In the genomic region with DNA sequence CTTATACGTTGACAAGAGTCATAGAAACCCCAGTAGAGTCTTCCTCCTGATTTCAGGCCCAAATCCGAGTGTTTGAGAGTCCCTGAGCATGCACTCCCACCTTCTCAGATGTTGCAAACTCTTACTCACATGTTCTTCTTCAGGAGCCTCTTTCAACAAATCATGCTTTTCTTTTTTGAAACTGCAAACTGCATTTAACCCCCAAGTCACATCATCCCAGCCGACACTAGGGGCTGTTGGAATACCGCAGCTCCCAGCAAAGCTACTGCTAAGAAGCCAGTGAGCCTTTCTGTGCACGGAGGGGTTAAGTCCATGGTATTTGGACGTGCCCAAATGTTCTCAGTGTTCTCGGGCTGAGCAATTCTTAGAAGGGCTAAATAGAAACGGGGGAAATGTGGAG, we compare ENCODE assay signal across 10 cellular contexts.
DNase-seq lines count a peak whose midpoint lies in the region; ATAC-seq and TF ChIP-seq lines count a peak whose summit lies in the region.
"Had no signal": no experiment of that assay in that cellular context is flagged by ENCODE, and none has a peak within 500 bp of the region (broad histone marks: within the 10 kb centered on the region; RNA-seq: fewer than 3 reads in every experiment).

No MANE protein-coding gene starts in this region.

- no peak overlapping the region for H3K4me2 ChIP-seq in parathyroid adenoma (ENCODE audit: low read length)
- H3K4me2 ChIP-seq: BLaER1 treated with 17β-estradiol and CSF1 and Interleukin-3, amounts not matched to agents 10 nM and 100 nM had no signal

- H3K4me1 ChIP-seq in ascending aorta: peaks cover 6 to 24% of the 10 kb centered on the region in 2 donors
- H3K4me1 ChIP-seq in parathyroid adenoma: no peaks in the 10 kb centered on the region

- TF ChIP-seq CTCF in ascending aorta (IDR thresholded peaks at IDR 0.05) (no peak), parathyroid adenoma (IDR thresholded peaks at IDR 0.05) (no peak)

- ATAC-seq in left cardiac atrium: peak; percentile 64 to 82
- ATAC-seq: activated CD8-positive, alpha-beta T cell treated with anti-CD3 and anti-CD28 coated beads, Interleukin-2, amount 10 ng/mL, durations not matched to agents 7 days and 5 days had no signal

- H2AFZ ChIP-seq in parathyroid adenoma: peak overlapping the region; percentile 28

- H3K36me3 ChIP-seq in ascending aorta: no peaks in the 10 kb centered on the region
- no peaks in the 10 kb centered on the region for H3K36me3 ChIP-seq in parathyroid adenoma (ENCODE audit: control insufficient read depth, insufficient read depth, low read length)
- H3K36me3 ChIP-seq: BLaER1 treated with 17β-estradiol and CSF1 and Interleukin-3, amounts not matched to agents 10 nM and 100 nM had no signal

- no peak overlapping the region for H3K9ac ChIP-seq in parathyroid adenoma
- H3K9ac ChIP-seq: BLaER1 treated with 17β-estradiol and CSF1 and Interleukin-3, amounts not matched to agents 10 nM and 100 nM had no signal

- H3K4me3 ChIP-seq in ascending aorta (peak overlapping the region; percentile 39 to 58), parathyroid adenoma (ENCODE audit: low read depth, low read length) (no peak overlapping the region)
- H3K4me3 ChIP-seq: BLaER1 treated with 17β-estradiol and CSF1 and Interleukin-3, amounts not matched to agents 10 nM and 100 nM had no signal

- intact Hi-C loops in ascending aorta (cut with DNase I) (loop anchor here (5.0 kb wide), 4 partner anchors 61 to 316 kb away; a partner anchor contains a TSS), left cardiac atrium (cut with DNase I) (loop anchor here in 1 of 2 donors (5.0 kb wide), 1 partner anchor 66 kb away; no protein-coding TSS in a partner anchor)

- no peaks in the 10 kb centered on the region for H3K79me2 ChIP-seq in parathyroid adenoma

- H3K27me3 ChIP-seq in ascending aorta (no peaks in the 10 kb centered on the region), parathyroid adenoma (ENCODE audit: control insufficient read depth, insufficient read depth, low read length) (no peaks in the 10 kb centered on the region)
- H3K27me3 ChIP-seq: BLaER1 treated with 17β-estradiol and CSF1 and Interleukin-3, amounts not matched to agents 10 nM and 100 nM had no signal

- DNase-seq in DMS79 (lab: John Stamatoyannopoulos, UW) (peak; percentile 56), ascending aorta (ENCODE audit: low spot score in 2 of 2) (peak in 1 of 2 donors; percentile 70), left cardiac atrium (peak; percentile 28), NCI-H1105 treated with DMSO at 0.1 percent for 48 hours (lab: John Stamatoyannopoulos, UW) (no peak), GM03348 (ENCODE audit: low spot score) (no peak), NCI-H510A (lab: John Stamatoyannopoulos, UW) (no peak), GM19238 (ENCODE audit: insufficient read length, low spot score) (no peak)
- DNase-seq: activated CD8-positive, alpha-beta T cell treated with anti-CD3 and anti-CD28 coated beads, Interleukin-2, amount 10 ng/mL, durations not matched to agents 7 days and 5 days had no signal

- H3K27ac ChIP-seq in ascending aorta (peak overlapping the region; percentile 80 to 84), parathyroid adenoma (peak overlapping the region; percentile 27)
- H3K27ac ChIP-seq: BLaER1 treated with 17β-estradiol and CSF1 and Interleukin-3, amounts not matched to agents 10 nM and 100 nM had no signal

- H3K9me3 ChIP-seq in ascending aorta: no peaks in the 10 kb centered on the region
- no peaks in the 10 kb centered on the region for H3K9me3 ChIP-seq in parathyroid adenoma (ENCODE audit: control insufficient read depth, low read length)
- H3K9me3 ChIP-seq: BLaER1 treated with 17β-estradiol and CSF1 and Interleukin-3, amounts not matched to agents 10 nM and 100 nM had no signal

Comparison
In these comparisons a context has a peak if more than half of its experiments do, and no peak if none do; other contexts are left out.
1. DNase-seq: peak in DMS79 (single experiment) and left cardiac atrium (single experiment); none in NCI-H1105 treated with DMSO at 0.1 percent for 48 hours (single experiment), GM03348 (single experiment), NCI-H510A (single experiment) and GM19238 (single experiment).